8 cellular contexts compared by ENCODE assay signal in the genomic region with DNA sequence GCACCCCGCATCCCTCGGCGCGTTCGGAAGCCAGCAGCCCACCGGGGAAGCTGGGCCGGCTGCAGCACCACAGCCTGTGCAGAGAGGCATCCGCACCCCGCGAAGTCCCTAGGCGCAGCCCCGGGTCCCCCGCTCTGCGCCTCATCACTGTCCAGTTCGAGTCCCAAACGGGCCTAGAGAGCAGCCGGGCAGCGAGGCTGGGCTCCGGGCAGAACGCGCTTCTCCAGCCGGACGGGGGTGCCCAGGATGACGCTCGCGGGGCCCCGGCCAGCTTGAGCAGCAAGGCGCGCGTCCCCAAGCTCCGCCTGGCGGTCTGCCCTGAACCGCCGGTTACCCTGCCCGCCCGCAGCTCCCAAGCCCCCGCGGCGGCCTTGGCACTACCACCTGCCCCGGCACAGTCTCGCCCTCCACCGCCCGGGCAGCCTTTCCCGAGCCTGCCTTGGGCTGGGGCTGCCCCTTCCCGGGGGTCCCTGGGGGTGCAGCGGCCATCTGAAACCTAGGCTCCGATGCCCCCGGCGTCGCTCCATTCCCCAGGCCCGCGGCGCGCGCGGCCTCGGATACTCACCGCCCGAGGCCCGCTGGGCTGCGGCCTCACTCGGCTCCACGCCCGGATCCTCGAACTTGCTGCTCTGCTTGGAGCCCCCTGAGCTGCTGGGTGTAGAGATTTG. TPM values are rescaled to one million over a fixed set of nuclear protein-coding genes. Genes with fewer than 3 reads are reported as not detected.
A peak's percentile ranks its signal among the peaks of the same experiment; 100 is the strongest.
DNase-seq lines count a peak whose midpoint lies in the region; ATAC-seq and TF ChIP-seq lines count a peak whose summit lies in the region.

No MANE protein-coding gene starts in this region.

- H3K4me3 Mint-ChIP-seq in activated CD4-positive, alpha-beta T cell treated with anti-CD3 and anti-CD28 coated beads, Interleukin-2, amount 10 ng/mL, durations not matched to agents 24 days and 14 days, result peak overlapping the region; percentile 80

- intact Hi-C loops in activated CD4-positive, alpha-beta T cell treated with anti-CD3 and anti-CD28 coated beads, Interleukin-2, amount 10 ng/mL, durations not matched to agents 24 days and 14 days (cut with micrococcal nuclease), result loop anchor here (1.0 to 10.0 kb wide), 7 partner anchors 8 to 543 kb away; no protein-coding TSS in a partner anchor

- H3K4me1 ChIP-seq in Loucy (ENCODE audit: insufficient read depth, low read length, poor library complexity, severe bottlenecking), result peaks cover 8% of the 10 kb centered on the region

- peaks cover 20% of the 10 kb centered on the region for H3K27me3 Mint-ChIP-seq in activated CD4-positive, alpha-beta T cell treated with anti-CD3 and anti-CD28 coated beads, Interleukin-2, amount 10 ng/mL, durations not matched to agents 24 days and 14 days

- peak overlapping the region; percentile 90 for H2AFZ ChIP-seq in Loucy (ENCODE audit: low read length)

- no peaks in the 10 kb centered on the region for H3K36me3 ChIP-seq in Loucy (ENCODE audit: insufficient read depth, low read length)

- H3K79me2 ChIP-seq in Loucy (ENCODE audit: insufficient read depth, low read length), result no peaks in the 10 kb centered on the region

- peak overlapping the region; percentile 79 for H3K4me3 ChIP-seq in Loucy (ENCODE audit: low read length, poor library complexity, severe bottlenecking)

- peak overlapping the region; percentile 98 for H3K4me2 ChIP-seq in Loucy (ENCODE audit: low read depth, low read length, poor library complexity, severe bottlenecking)

- ATAC-seq in GM21390 (IDR thresholded peaks at IDR 0.05; ENCODE audit: unreplicated experiment) (peak; percentile 37), HG03571 (IDR thresholded peaks at IDR 0.05; ENCODE audit: unreplicated experiment) (no peak)

- H3K9me3 ChIP-seq in Loucy (ENCODE audit: insufficient read depth, low read depth, low read length), result no peaks in the 10 kb centered on the region

- DNase-seq in COR-L47 (lab: John Stamatoyannopoulos, UW) (peak; percentile 22), ecto neural progenitor cell (ENCODE audit: low spot score) (peak; percentile 79), medulla oblongata (ENCODE audit: extremely low spot score) (peak; percentile 50)
- peak; percentile 82 for DNase-seq in activated CD4-positive, alpha-beta T cell treated with anti-CD3 and anti-CD28 coated beads, Interleukin-2, amount 10 ng/mL, durations not matched to agents 24 days and 14 days
- DNase-seq in stimulated activated CD8-positive, alpha-beta memory T cell treated with anti-CD3 and anti-CD28 coated beads, Interleukin-4, amount 100 ng/mL, for 24 hours (ENCODE audit: low read depth), result peak; percentile 35

- H3K9me2 ChIP-seq in Loucy (replicated peaks; ENCODE audit: low read depth, low read length), result no peaks in the 10 kb centered on the region

- peaks cover 18% of the 10 kb centered on the region for H3K4me1 Mint-ChIP-seq in activated CD4-positive, alpha-beta T cell treated with anti-CD3 and anti-CD28 coated beads, Interleukin-2, amount 10 ng/mL, durations not matched to agents 24 days and 14 days

- no peaks in the 10 kb centered on the region for H3K9me3 Mint-ChIP-seq in activated CD4-positive, alpha-beta T cell treated with anti-CD3 and anti-CD28 coated beads, Interleukin-2, amount 10 ng/mL, durations not matched to agents 24 days and 14 days

- no peaks in the 10 kb centered on the region for H3F3A ChIP-seq in Loucy (ENCODE audit: low read depth)

- peaks cover 5% of the 10 kb centered on the region for H3K27me3 ChIP-seq in Loucy (ENCODE audit: insufficient read depth, low read length, poor library complexity, severe bottlenecking)

- peak overlapping the region; percentile 58 for H3K9ac ChIP-seq in Loucy (ENCODE audit: low read depth, low read length, poor library complexity, severe bottlenecking)

- peak overlapping the region; percentile 90 for H3K27ac Mint-ChIP-seq in activated CD4-positive, alpha-beta T cell treated with anti-CD3 and anti-CD28 coated beads, Interleukin-2, amount 10 ng/mL, durations not matched to agents 24 days and 14 days

- H3K36me3 Mint-ChIP-seq in activated CD4-positive, alpha-beta T cell treated with anti-CD3 and anti-CD28 coated beads, Interleukin-2, amount 10 ng/mL, durations not matched to agents 24 days and 14 days (ENCODE audit: low read depth), result peaks cover 2% of the 10 kb centered on the region

- H4K20me1 ChIP-seq in Loucy (ENCODE audit: insufficient read depth, low read length, poor library complexity, severe bottlenecking), result no peaks in the 10 kb centered on the region

- TF ChIP-seq CTCF in Loucy (conservative IDR thresholded peaks at IDR 0.05; ENCODE audit: low read length), result peak; percentile 30

RNA-seq across cellular contexts. Expression of a gene that starts 0.6 kb away (rescaled TPM):
- 4.0 and 5.1 TPM in 2 replicates for total RNA-seq in activated CD4-positive, alpha-beta T cell treated with anti-CD3 and anti-CD28 coated beads, Interleukin-2, amount 10 ng/mL, durations not matched to agents 24 days and 14 days

Comparison
In these comparisons a context has a peak if more than half of its experiments do, and no peak if none do; other contexts are left out.
1. DNase-seq: peak in every context shown above with its lines; median percentile 82 in activated CD4-positive, alpha-beta T cell treated with anti-CD3 and anti-CD28 coated beads, Interleukin-2, amount 10 ng/mL, durations not matched to agents 24 days and 14 days; 79 in ecto neural progenitor cell; 50 in medulla oblongata; 35 in stimulated activated CD8-positive, alpha-beta memory T cell treated with anti-CD3 and anti-CD28 coated beads, Interleukin-4, amount 100 ng/mL, for 24 hours; 22 in COR-L47.